11 cellular contexts compared by ENCODE assay signal in genomic region chr11:116984186-116984585, GRCh38.
DNase-seq lines count a peak whose midpoint lies in the region; ATAC-seq and TF ChIP-seq lines count a peak whose summit lies in the region.
"Had no signal": no experiment of that assay in that cellular context is flagged by ENCODE, and none has a peak within 500 bp of the region (broad histone marks: within the 10 kb centered on the region; RNA-seq: fewer than 3 reads in every experiment).

No MANE protein-coding gene starts in this region.

- H3K4me3 ChIP-seq in lower lobe of right lung (no peak overlapping the region), uterus (no peak overlapping the region)

- H3K9me3 ChIP-seq in lower lobe of right lung (no peaks in the 10 kb centered on the region), uterus (no peaks in the 10 kb centered on the region)

- H3K4me1 ChIP-seq in lower lobe of right lung (peaks cover 61% of the 10 kb centered on the region), uterus (no peaks in the 10 kb centered on the region)

- no peak for TF ChIP-seq CTCF in lower lobe of right lung (IDR thresholded peaks at IDR 0.05)
- no peak for TF ChIP-seq CTCF in uterus (IDR thresholded peaks at IDR 0.05)

- H3K27me3 ChIP-seq in lower lobe of right lung (ENCODE audit: low read depth) (no peaks in the 10 kb centered on the region), uterus (no peaks in the 10 kb centered on the region)

- H3K36me3 ChIP-seq in lower lobe of right lung (no peaks in the 10 kb centered on the region), uterus (no peaks in the 10 kb centered on the region)

- ATAC-seq in left ventricle myocardium superior (peak; percentile 11), lower lobe of right lung (no peak)

- no peak for TF ChIP-seq POLR2A in uterus (IDR thresholded peaks at IDR 0.05)

- H3K27ac ChIP-seq in angular gyrus (ENCODE audit: low read depth, low read length) (peak overlapping the region; percentile 19), lower lobe of right lung (peak overlapping the region; percentile 48), uterus (peak overlapping the region; percentile 69 to 87)

- DNase-seq in left ventricle myocardium superior (no peak), cardiac septum (ENCODE audit: low spot score) (no peak), lower lobe of right lung (no peak), uterus (no peak), GDM1 (lab: John Stamatoyannopoulos, UW) (no peak), NCI-H82 treated with DMSO at 0.1 percent for 48 hours (lab: John Stamatoyannopoulos, UW; ENCODE audit: unreplicated experiment) (no peak), D341Med (ENCODE audit: low spot score) (no peak)
- DNase-seq: activated T-cell treated with anti-CD3 and anti-CD28 coated beads, Interleukin-2, amount 50 U/mL, for 48 hours; effector CD4-positive, alpha-beta T cell; NCI-H69 had no signal

- intact Hi-C loops in left ventricle myocardium superior (cut with micrococcal nuclease), result no loop called here
- intact Hi-C loops in cardiac septum (cut with DNase I), result no loop called here
- intact Hi-C loops in lower lobe of right lung (cut with DNase I), result no loop called here
- intact Hi-C loops in uterus (cut with DNase I; ENCODE audit: low total_unique reads), result no loop called here

Comparison
In these comparisons a context has a peak if more than half of its experiments do, and no peak if none do; other contexts are left out.
1. H3K27ac ChIP-seq: peak in every context shown above with its lines; median percentile 78 in uterus; 48 in lower lobe of right lung; 19 in angular gyrus.